27 cellular contexts compared by ENCODE assay signal in the genomic region with DNA sequence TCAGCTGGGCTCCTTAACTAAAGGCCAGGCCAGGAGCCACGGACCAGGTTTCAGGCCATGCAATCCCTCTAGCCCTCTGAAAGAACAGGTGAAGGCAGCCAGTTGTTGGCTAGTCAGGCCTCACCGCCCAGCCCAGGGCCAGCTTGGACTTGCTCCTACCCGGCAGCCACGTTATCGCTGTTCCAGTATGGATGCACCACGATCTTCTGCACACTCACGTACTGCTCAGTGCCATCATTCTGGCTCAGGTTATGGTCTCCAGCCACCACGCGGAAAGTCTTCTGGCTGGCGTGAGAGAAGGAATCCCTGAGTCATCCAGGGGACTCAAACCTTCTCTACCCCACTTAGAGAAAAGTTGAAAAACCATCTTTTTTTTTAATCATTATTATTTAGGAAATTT. TPM values are rescaled to one million over a fixed set of nuclear protein-coding genes. Genes with fewer than 3 reads are reported as not detected.
"Had no signal": no experiment of that assay in that cellular context is flagged by ENCODE, and none has a peak within 500 bp of the region (broad histone marks: within the 10 kb centered on the region; RNA-seq: fewer than 3 reads in every experiment).

No MANE protein-coding gene starts in this region.

- H3K27ac ChIP-seq: coronary artery, heart left ventricle, parathyroid adenoma, sigmoid colon, skin epidermis, tibial artery, upper lobe of right lung had no signal

- H2AFZ ChIP-seq: parathyroid adenoma had no signal

- FAIRE-seq: endothelial cell of umbilical vein had no signal

- H3K9me3 Mint-ChIP-seq: endodermal cell; naive thymus-derived CD8-positive, alpha-beta T cell had no signal

- H3K36me3 Mint-ChIP-seq: naive thymus-derived CD8-positive, alpha-beta T cell had no signal

- ATAC-seq: heart left ventricle; mucosa of descending colon; naive thymus-derived CD8-positive, alpha-beta T cell; upper lobe of right lung had no signal

- H3K27me3 ChIP-seq: heart left ventricle, sigmoid colon, tibial artery, upper lobe of right lung had no signal

- H3K9me3 ChIP-seq: heart left ventricle, mucosa of descending colon, sigmoid colon, tibial artery, upper lobe of right lung had no signal

- H3K79me2 ChIP-seq: parathyroid adenoma had no signal

- H3K36me3 ChIP-seq: heart left ventricle, sigmoid colon, tibial artery, upper lobe of right lung had no signal

- H3K4me3 ChIP-seq: coronary artery, heart left ventricle, mucosa of descending colon, sigmoid colon, skin epidermis, tibial artery, upper lobe of right lung had no signal

- H3K4me3 Mint-ChIP-seq: endodermal cell; naive thymus-derived CD8-positive, alpha-beta T cell had no signal

- H3K27ac Mint-ChIP-seq: endodermal cell had no signal

- H3K9ac ChIP-seq: parathyroid adenoma had no signal

- DNase-seq: central memory CD4-positive, alpha-beta T cell; effector CD4-positive, alpha-beta T cell; endodermal cell; erythroblast; foreskin melanocyte; heart left ventricle; hippocampal formation; kidney glomerular epithelial cell; mucosa of descending colon; naive thymus-derived CD8-positive, alpha-beta T cell; nucleus accumbens; sigmoid colon; stimulated activated CD4-positive, alpha-beta T cell treated with anti-CD3 and anti-CD28 coated beads, Interleukin-2, amount 100 ng/mL, for 24 hours; stimulated activated naive CD4-positive, alpha-beta T cell; tibial artery; upper lobe of right lung had no signal

RNA-seq across cellular contexts. Expression of gene CELA1, which starts 4.1 kb away (rescaled TPM):
- total RNA-seq: chondrocyte, dermis microvascular lymphatic vessel endothelial cell, endodermal cell, endothelial cell of umbilical vein, heart left ventricle, liver, lung microvascular endothelial cell, mucosa of descending colon, pulmonary artery endothelial cell, sigmoid colon, temporal lobe, upper lobe of right lung had no signal
- polyA plus RNA-seq: endothelial cell of umbilical vein, heart left ventricle, liver, neural cell, sigmoid colon had no signal

RNA-seq across cellular contexts. Expression of gene BIN2, which starts 18.4 kb away (rescaled TPM):
- total RNA-seq: chondrocyte, dermis microvascular lymphatic vessel endothelial cell, endodermal cell, endothelial cell of umbilical vein, lung microvascular endothelial cell, pulmonary artery endothelial cell had no signal
- polyA plus RNA-seq: endothelial cell of umbilical vein, neural cell had no signal

RNA-seq across cellular contexts. Expression of gene GALNT6, which starts 48.8 kb away (rescaled TPM):
- polyA plus RNA-seq: neural cell had no signal
